In the genomic region with DNA sequence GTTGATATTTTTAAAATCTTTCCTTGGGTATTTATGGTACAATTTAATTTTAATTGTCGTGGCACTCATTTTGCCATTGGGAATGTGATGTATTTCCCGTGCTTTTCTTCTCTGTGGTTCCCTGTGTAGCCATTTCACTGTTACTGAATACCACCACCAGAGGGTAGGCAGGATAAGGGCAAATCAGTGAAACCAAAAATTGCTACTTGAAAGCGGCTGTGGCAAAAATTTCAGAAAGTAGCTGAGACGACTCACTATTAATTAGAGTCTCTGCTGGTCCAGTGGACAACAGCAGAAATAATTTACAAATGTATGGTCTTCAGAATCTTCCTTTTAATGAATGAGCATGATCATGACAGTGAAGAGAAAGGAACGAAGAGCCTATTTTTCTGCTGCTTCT, we compare ENCODE assay signal across 8 cellular contexts. TPM values are rescaled to one million over a fixed set of nuclear protein-coding genes. Genes with fewer than 3 reads are reported as not detected.
DNase-seq lines count a peak whose midpoint lies in the region; ATAC-seq, FAIRE-seq and TF ChIP-seq lines count a peak whose summit lies in the region.

No MANE protein-coding gene starts in this region.

- no peaks in the 10 kb centered on the region for H3K36me3 Mint-ChIP-seq in astrocyte (ENCODE audit: low read depth, unreplicated experiment)

- H3K9ac ChIP-seq in astrocyte (ENCODE audit: low read length): no peak overlapping the region
- H3K9ac ChIP-seq in HepG2 (ENCODE audit: insufficient read depth, low read depth, low read length): no peak overlapping the region

- no peaks in the 10 kb centered on the region for H3K4me1 Mint-ChIP-seq in astrocyte (ENCODE audit: low read depth, unreplicated experiment)

- H4K20me1 ChIP-seq in astrocyte (ENCODE audit: insufficient read depth, low read length): no peaks in the 10 kb centered on the region
- no peaks in the 10 kb centered on the region for H4K20me1 ChIP-seq in HepG2 (ENCODE audit: insufficient read depth, low read length)

- BruUV-seq in HepG2 (replicated peaks; lab: Mats Ljungman, UMichigan): no TSS peak

- no peak for TF ChIP-seq POLR2A in HepG2 (IDR thresholded peaks at IDR 0.05; ENCODE audit: insufficient read depth in 1 of 2, low read depth in 2 of 2, low read length in 2 of 2)

- H2AFZ ChIP-seq in astrocyte (ENCODE audit: low read depth, low read length) (no peak overlapping the region), HepG2 (ENCODE audit: low read length) (no peak overlapping the region)

- TF ChIP-seq RAD21 in HepG2 (CRISPR knock-in tag; IDR thresholded peaks at IDR 0.05): peak; percentile 30; the same call in 1 of the 2 replicates

- H3K79me2 ChIP-seq in astrocyte (ENCODE audit: insufficient read depth, low read length) (no peaks in the 10 kb centered on the region), HepG2 (ENCODE audit: insufficient read depth, low read length) (no peaks in the 10 kb centered on the region)

- DNase-seq in AG08396 (ENCODE audit: low spot score) (peak; percentile 2), NAMALWA (ENCODE audit: low spot score) (peak; percentile 67), astrocyte (ENCODE audit: low read depth) (no peak), HepG2 (ENCODE audit: low spot score) (peak; percentile 22), middle frontal gyrus (ENCODE audit: extremely low spot score, low spot score) (no peak)
- DNase-seq in stimulated activated naive CD4-positive, alpha-beta T cell treated with Interleukin-2 at 50 U/mL for 16 hours (lab: John Stamatoyannopoulos, UW): no peak

- in situ Hi-C loops in HepG2 (cut with HindIII; ENCODE audit: extremely low pct_ligation_motif_present, low pct_unique_long_range_greater_than_20kb): no loop called here

- no peak overlapping the region for H3K4me3 Mint-ChIP-seq in astrocyte (ENCODE audit: unreplicated experiment)

- peak overlapping the region; percentile 21 for H3K4me2 ChIP-seq in astrocyte (ENCODE audit: low read length)
- H3K4me2 ChIP-seq in HepG2 (ENCODE audit: low read depth, low read length): no peak overlapping the region

- CTCF ChIA-PET in HepG2 (lab: Yijun Ruan, JAX; ENCODE audit: low intra/inter-chr PET ratio, low total read pairs): interaction anchor here (1.4 kb wide), 1 partner anchor 94 kb away, joined by 5 read pairs; no protein-coding TSS in a partner anchor

- 2% methylated on average over 5 of the region's 5 CpGs for WGBS in HepG2 (ENCODE audit: low lambda C conversion rate)

- H3K27me3 Mint-ChIP-seq in astrocyte (ENCODE audit: low read depth, unreplicated experiment): no peaks in the 10 kb centered on the region

- H3K4me3 ChIP-seq in astrocyte (ENCODE audit: insufficient read depth, low read depth, low read length) (no peak overlapping the region), HepG2 (replicated peaks in 1 of 3; ENCODE audit: insufficient read depth in 1 of 3, low read depth in 2 of 3, low read length in 3 of 3) (no peak overlapping the region)

- H3K36me3 ChIP-seq in astrocyte (ENCODE audit: insufficient read depth, low read length) (no peaks in the 10 kb centered on the region), HepG2 (replicated peaks in 1 of 2; ENCODE audit: control insufficient read depth in 1 of 2, insufficient read depth in 2 of 2, low read length in 2 of 2) (no peaks in the 10 kb centered on the region)

- no peaks in the 10 kb centered on the region for H3K9me3 Mint-ChIP-seq in astrocyte (ENCODE audit: unreplicated experiment)

- H3K4me1 ChIP-seq in astrocyte (ENCODE audit: insufficient read depth, low read length) (no peaks in the 10 kb centered on the region), HepG2 (ENCODE audit: insufficient read depth, low read length) (no peaks in the 10 kb centered on the region)

- TF ChIP-seq EP300 in HepG2 (IDR thresholded peaks at IDR 0.05; ENCODE audit: low read depth in 2 of 2, low read length in 2 of 2) (no peak), HepG2 (CRISPR knock-in tag; IDR thresholded peaks at IDR 0.05; ENCODE audit: borderline replicate concordance) (no peak)

- intact Hi-C loops in HepG2 (cut with micrococcal nuclease; ENCODE audit: unreplicated experiment): loop anchor here (1.0 kb wide), 1 partner anchor 93 kb away; no protein-coding TSS in a partner anchor

- POLR2A ChIA-PET in HepG2 (lab: Yijun Ruan, JAX): no interaction called here

- FAIRE-seq in astrocyte (lab: Jason Lieb, UNC) (no peak), HepG2 (lab: Jason Lieb, UNC) (peak; percentile 39)

- H3K27me3 ChIP-seq in astrocyte (ENCODE audit: insufficient read depth, low read length): no peaks in the 10 kb centered on the region
- peaks cover 0 to 4% of the 10 kb centered on the region in 2 experiments; a peak in 1 of 5 replicates for H3K27me3 ChIP-seq in HepG2 (ENCODE audit: control insufficient read depth in 1 of 2, insufficient read depth in 2 of 2, low read length in 2 of 2)

- H3K27ac ChIP-seq in astrocyte (ENCODE audit: low read depth, low read length) (no peak overlapping the region), HepG2 (ENCODE audit: extremely low read length, insufficient read depth, low read length) (no peak overlapping the region)

- TF ChIP-seq CTCF in GM12874 (IDR thresholded peaks at IDR 0.05; ENCODE audit: insufficient read depth, low read depth, low read length): peak; percentile 64
- TF ChIP-seq CTCF in astrocyte (IDR thresholded peaks at IDR 0.05; ENCODE audit: insufficient read depth, low read depth, low read length): peak; percentile 36
- TF ChIP-seq CTCF in HepG2 (CRISPR knock-in tag; IDR thresholded peaks at IDR 0.05): peak; percentile 45

- peak; percentile 84 for ATAC-seq in HG02571 (IDR thresholded peaks at IDR 0.05; ENCODE audit: unreplicated experiment)
- peak; percentile 84 for ATAC-seq in HepG2

- H3K27ac Mint-ChIP-seq in astrocyte (ENCODE audit: unreplicated experiment): no peak overlapping the region

- H3K9me3 ChIP-seq in astrocyte (ENCODE audit: insufficient read depth, low read depth, low read length): no peaks in the 10 kb centered on the region
- no peaks in the 10 kb centered on the region for H3K9me3 ChIP-seq in HepG2 (ENCODE audit: low read length)

TF ChIP-seq in HepG2, 621 proteins besides CTCF, POLR2A, EP300 and RAD21:
- no peak for TF ChIP-seq ZNF260 (CRISPR knock-in tag; IDR thresholded peaks at IDR 0.05; ENCODE audit: borderline replicate concordance, low read depth)
- peak; percentile 59 for TF ChIP-seq STAG1 (CRISPR knock-in tag; IDR thresholded peaks at IDR 0.05)
- TF ChIP-seq, protein P1, sequence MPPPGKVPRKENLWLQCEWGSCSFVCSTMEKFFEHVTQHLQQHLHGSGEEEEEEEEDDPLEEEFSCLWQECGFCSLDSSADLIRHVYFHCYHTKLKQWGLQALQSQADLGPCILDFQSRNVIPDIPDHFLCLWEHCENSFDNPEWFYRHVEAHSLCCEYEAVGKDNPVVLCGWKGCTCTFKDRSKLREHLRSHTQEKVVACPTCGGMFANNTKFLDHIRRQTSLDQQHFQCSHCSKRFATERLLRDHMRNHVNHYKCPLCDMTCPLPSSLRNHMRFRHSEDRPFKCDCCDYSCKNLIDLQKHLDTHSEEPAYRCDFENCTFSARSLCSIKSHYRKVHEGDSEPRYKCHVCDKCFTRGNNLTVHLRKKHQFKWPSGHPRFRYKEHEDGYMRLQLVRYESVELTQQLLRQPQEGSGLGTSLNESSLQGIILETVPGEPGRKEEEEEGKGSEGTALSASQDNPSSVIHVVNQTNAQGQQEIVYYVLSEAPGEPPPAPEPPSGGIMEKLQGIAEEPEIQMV (CRISPR knock-in tag; IDR thresholded peaks at IDR 0.05; ENCODE audit: low read depth): no peak
- TF ChIP-seq SMC3 (IDR thresholded peaks at IDR 0.05; ENCODE audit: low read length): peak; percentile 50; the same call in 1 of the 2 replicates
- TF ChIP-seq ZFP36 (IDR thresholded peaks at IDR 0.05; ENCODE audit: borderline replicate concordance, low read depth, low read length, partially characterized antibody): peak; percentile 17
TF ChIP-seq in HepG2: peak in this region for 3.

RNA-seq across cellular contexts. Expression of gene MIR17HG, which starts 34.4 kb away (rescaled TPM):
- total RNA-seq in astrocyte (4.2 and 6.3 TPM in 2 replicates), HepG2 (2016; rRNA removed; fragmentation: Illumina TruSeq; extraction: Trizol) (0.73 and 12.3 TPM in 2 replicates)
- 1.0 and 1.1 TPM in 2 replicates for total RNA-seq in HepG2 (2016; cell fraction: cytosol; rRNA removed; fragmentation: Illumina TruSeq; extraction: Trizol; ENCODE audit: low read depth)
- total RNA-seq in HepG2 (2016; cell fraction: insoluble cytoplasmic fraction; rRNA removed; fragmentation: Illumina TruSeq; extraction: Trizol): 0.51 and 10.4 TPM in 2 replicates
- 1.2 TPM in 2 replicates for total RNA-seq in HepG2 (2016; cell fraction: membrane; rRNA removed; fragmentation: Illumina TruSeq; extraction: Trizol)
- total RNA-seq in HepG2 (2016; cell fraction: nucleus; rRNA removed; fragmentation: Illumina TruSeq; extraction: Trizol): 55.1 and 55.2 TPM in 2 replicates
- polyA plus RNA-seq in HepG2 (2011; rRNA removed): 2.0 and 2.5 TPM in 2 replicates
- 0.23 and 0.53 TPM in 2 replicates for polyA plus RNA-seq in HepG2 (2011; cell fraction: cytosol; rRNA removed)
- polyA plus RNA-seq in HepG2 (2011; cell fraction: nucleus; rRNA removed): 3.3 and 5.4 TPM in 2 replicates
- polyA plus RNA-seq in HepG2 (2012): 2.2 and 3.0 TPM in 2 replicates
- polyA plus RNA-seq in HepG2 (2016; cell fraction: cytosol; fragmentation: Illumina TruSeq; extraction: Trizol; ENCODE audit: low read depth): 0.89 and 1.3 TPM in 2 replicates
- polyA plus RNA-seq in HepG2 (2016; cell fraction: insoluble cytoplasmic fraction; fragmentation: Illumina TruSeq; extraction: Trizol; ENCODE audit: low read depth): 0.40 and 0.74 TPM in 2 replicates
- 1.1 and 1.3 TPM in 2 replicates for polyA plus RNA-seq in HepG2 (2016; cell fraction: membrane; fragmentation: Illumina TruSeq; extraction: Trizol; ENCODE audit: low read depth)
- polyA plus RNA-seq in HepG2 (2016; cell fraction: nucleus; fragmentation: Illumina TruSeq; extraction: Trizol; ENCODE audit: insufficient read depth, low read depth): 8.4 and 8.8 TPM in 2 replicates
- 8.9 and 26.4 TPM in 2 replicates for polyA minus RNA-seq in HepG2 (2011; rRNA and poly(A)+ RNA removed; ENCODE audit: low replicate concordance)
- polyA minus RNA-seq in HepG2 (2011; cell fraction: cytosol; rRNA and poly(A)+ RNA removed): 0.59 and 1.4 TPM in 2 replicates
- 159 and 193 TPM in 2 replicates for polyA minus RNA-seq in HepG2 (2011; cell fraction: nucleus; rRNA and poly(A)+ RNA removed)

Comparison
In these comparisons a context has a peak if more than half of its experiments do, and no peak if none do; other contexts are left out.
1. DNase-seq: peak in AG08396 (single experiment), NAMALWA (single experiment) and HepG2 (single experiment); none in astrocyte (single experiment), stimulated activated naive CD4-positive, alpha-beta T cell treated with Interleukin-2 at 50 U/mL for 16 hours (single experiment) and middle frontal gyrus (single experiment).
2. Peak in every context shown above with its lines, with median percentiles within 50 percentile points of each other: CTCF ChIP-seq.